Comparison of ENCODE assay signal across 13 cellular contexts in the genomic region with DNA sequence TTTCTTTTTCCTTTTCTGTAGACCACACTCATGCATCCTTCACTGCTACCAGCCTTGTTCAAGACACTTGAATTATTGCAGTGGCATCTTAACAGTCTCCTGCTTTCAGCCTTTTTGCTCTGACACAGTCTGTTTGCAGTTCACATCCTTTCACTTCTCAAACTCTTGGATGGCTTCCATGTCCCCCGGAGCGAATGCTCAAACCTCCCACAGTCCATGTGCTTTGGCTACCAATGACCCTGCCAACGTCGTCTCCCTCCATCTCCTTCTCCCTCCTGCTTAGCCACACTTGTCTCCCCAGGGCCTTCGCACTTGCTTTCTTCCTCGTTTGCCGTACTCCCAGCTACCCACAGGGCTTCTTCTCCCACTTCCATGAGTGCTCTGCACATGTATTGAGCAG.
"Had no signal": no experiment of that assay in that cellular context is flagged by ENCODE, and none has a peak within 500 bp of the region (broad histone marks: within the 10 kb centered on the region; RNA-seq: fewer than 3 reads in every experiment).

No MANE protein-coding gene starts in this region.

- DNase-seq: activated CD4-positive, alpha-beta T cell treated with anti-CD3 and anti-CD28 coated beads for 4 hours; activated CD8-positive, alpha-beta memory T cell treated with anti-CD3 and anti-CD28 coated beads, Interleukin-2, amount 50 U/mL, for 4 hours; activated CD8-positive, alpha-beta T cell treated with anti-CD3 and anti-CD28 coated beads for 36 hours; aorta; MM.1S; NCI-H1105; NCI-H1436; NCI-H1694 treated with DMSO at 0.1 percent for 48 hours; NCI-H2029 treated with DMSO at 0.1 percent for 48 hours; NCI-H526; NCI-H82; PC-3; SHP77 treated with DMSO at 0.1 percent for 48 hours had no signal
